In the genomic region with DNA sequence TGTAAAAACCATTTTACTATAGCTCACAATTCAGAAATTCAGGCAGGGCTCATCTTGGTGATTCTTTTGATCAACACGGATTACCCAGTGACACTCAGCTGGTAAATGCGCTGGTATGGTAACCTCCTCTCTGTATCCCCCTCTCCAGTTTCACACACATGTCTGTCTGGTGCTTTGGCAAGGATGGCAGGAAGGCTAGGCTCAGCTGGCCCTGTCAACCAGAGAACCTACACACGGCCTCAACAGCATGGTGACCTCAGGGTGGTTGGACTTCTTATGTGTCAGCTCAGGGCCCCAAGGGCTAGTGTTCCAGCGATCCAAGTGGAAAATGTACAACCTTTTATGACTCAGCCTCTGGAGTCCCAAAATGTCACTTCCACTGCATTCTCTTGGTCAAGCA, we compare ENCODE assay signal across 29 cellular contexts.
"Had no signal": no experiment of that assay in that cellular context is flagged by ENCODE, and none has a peak within 500 bp of the region (broad histone marks: within the 10 kb centered on the region; RNA-seq: fewer than 3 reads in every experiment).

No MANE protein-coding gene starts in this region.

- H3K36me3 ChIP-seq: lower lobe of right lung, neural progenitor cell, right atrium auricular region, right lobe of liver, transverse colon, upper lobe of left lung, vagina had no signal

- H3K27ac Mint-ChIP-seq: immature natural killer cell; nephron progenitor cell; neural progenitor cell; stimulated activated naive B cell treated with anti-CD40 and anti-IgM and Interleukin-4, amounts not matched to agents 10 μg/mL and 1 μg/mL and 100 μg/mL, for 72 hours had no signal

- H3K4me3 ChIP-seq: left lung, lower lobe of right lung, neural progenitor cell, right atrium auricular region, right lobe of liver, skin epidermis, stomach, testis, thyroid gland, transverse colon, upper lobe of left lung, vagina had no signal

- H3K4me3 Mint-ChIP-seq: immature natural killer cell; naive thymus-derived CD4-positive, alpha-beta T cell; nephron progenitor cell; neural progenitor cell; stimulated activated naive B cell treated with anti-CD40 and anti-IgM and Interleukin-4, amounts not matched to agents 10 μg/mL and 1 μg/mL and 100 μg/mL, for 72 hours had no signal

- H3K9me3 Mint-ChIP-seq: immature natural killer cell had no signal

- H3K4me1 Mint-ChIP-seq: nephron progenitor cell; neural progenitor cell; stimulated activated naive B cell treated with anti-CD40 and anti-IgM and Interleukin-4, amounts not matched to agents 10 μg/mL and 1 μg/mL and 100 μg/mL, for 72 hours had no signal

- H3K27me3 Mint-ChIP-seq: naive thymus-derived CD4-positive, alpha-beta T cell; stimulated activated naive B cell treated with anti-CD40 and anti-IgM and Interleukin-4, amounts not matched to agents 10 μg/mL and 1 μg/mL and 100 μg/mL, for 72 hours had no signal

- H3K27ac ChIP-seq: left lung, lower lobe of right lung, neural progenitor cell, neutrophil, parathyroid adenoma, right atrium auricular region, right lobe of liver, skin epidermis, stomach, testis, thyroid gland, transverse colon, upper lobe of left lung, vagina had no signal

- H3K9me3 ChIP-seq: left lung, lower lobe of right lung, neutrophil, right atrium auricular region, right lobe of liver, stomach, testis, thyroid gland, transverse colon, upper lobe of left lung, vagina had no signal

- ATAC-seq: left colon; left lung; lower lobe of right lung; naive thymus-derived CD4-positive, alpha-beta T cell; right lobe of liver; stimulated activated naive B cell treated with anti-CD40 and anti-IgM and Interleukin-4, amounts not matched to agents 10 μg/mL and 1 μg/mL and 100 μg/mL, for 72 hours; stimulated activated naive CD8-positive, alpha-beta T cell treated with anti-CD3 and anti-CD28 coated beads, Interleukin-15, Interleukin-2, amounts not matched to agents 100 U/mL and 50 U/mL, for 24 hours had no signal

- DNase-seq: hypothalamus; immature natural killer cell; kidney; left colon; left lung; lower lobe of right lung; mammary epithelial cell; mesenchymal stem cell; naive thymus-derived CD4-positive, alpha-beta T cell; nephron progenitor cell; occipital lobe; right lobe of liver; stimulated activated CD4-positive, alpha-beta T cell treated with anti-CD3 and anti-CD28 coated beads, Interleukin-12 subunit alpha, Interleukin-12 subunit beta, amount 100 ng/mL, for 4 hours; stimulated activated CD4-positive, alpha-beta T cell treated with anti-CD3 and anti-CD28 coated beads, Interleukin-15, amount 100 ng/mL, for 24 hours; stimulated activated CD4-positive, alpha-beta T cell treated with anti-CD3 and anti-CD28 coated beads, Interleukin-2, amount 100 ng/mL, for 24 hours; stimulated activated CD4-positive, alpha-beta T cell treated with anti-CD3 and anti-CD28 coated beads, Interleukin-4, amount 100 ng/mL, for 1 hour; stimulated activated naive B cell treated with anti-CD40 and anti-IgM and Interleukin-4, amounts not matched to agents 10 μg/mL and 1 μg/mL and 100 μg/mL, for 72 hours; stimulated activated naive CD8-positive, alpha-beta T cell treated with anti-CD3 and anti-CD28 coated beads, Interleukin-15, Interleukin-2, amounts not matched to agents 100 U/mL and 50 U/mL, for 24 hours; stomach; testis; thyroid gland; transverse colon; upper lobe of left lung had no signal

- H3K27me3 ChIP-seq: left lung, neural progenitor cell, neutrophil, right atrium auricular region, right lobe of liver, stomach, testis, thyroid gland, transverse colon, upper lobe of left lung, vagina had no signal

- H3K4me1 ChIP-seq: left lung, lower lobe of right lung, parathyroid adenoma, right atrium auricular region, right lobe of liver, stomach, testis, thyroid gland, upper lobe of left lung, vagina had no signal
